In the genomic region with DNA sequence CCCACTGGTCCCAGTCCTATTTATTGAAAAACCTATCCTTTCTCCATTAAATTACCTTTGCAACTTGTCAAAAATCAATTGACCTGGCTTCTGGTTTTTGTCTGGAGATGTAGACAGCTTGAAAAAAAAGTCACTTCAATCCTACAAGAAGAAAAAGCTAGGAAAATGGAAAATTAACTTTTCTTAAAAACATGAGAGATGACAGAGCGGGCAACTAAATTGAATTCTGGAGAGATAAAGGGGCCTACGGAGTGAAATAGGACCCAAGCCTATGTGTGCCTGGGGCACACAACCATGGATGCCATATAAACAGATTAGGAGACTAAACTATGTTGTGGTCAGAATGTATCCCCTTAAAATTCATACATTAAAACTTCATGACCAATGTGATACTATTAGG, we compare ENCODE assay signal across 36 cellular contexts.
"Had no signal": no experiment of that assay in that cellular context is flagged by ENCODE, and none has a peak within 500 bp of the region (broad histone marks: within the 10 kb centered on the region; RNA-seq: fewer than 3 reads in every experiment).

No MANE protein-coding gene starts in this region.

- H3K4me1 ChIP-seq: adrenal gland had no signal

- H3K4me3 Mint-ChIP-seq: activated B cell treated with CpG ODN at 0.5 μM for 24 hours; activated CD4-positive, alpha-beta memory T cell treated with anti-CD3 and anti-CD28 coated beads for 36 hours; activated CD4-positive, alpha-beta T cell treated with anti-CD3 and anti-CD28 coated beads, Interleukin-2, amount 10 ng/mL, durations not matched to agents 24 days and 14 days; activated CD8-positive, alpha-beta T cell treated with anti-CD3 and anti-CD28 coated beads for 36 hours; activated naive CD4-positive, alpha-beta T cell treated with anti-CD3 and anti-CD28 coated beads for 36 hours; activated naive CD8-positive, alpha-beta T cell treated with anti-CD3 and anti-CD28 coated beads for 36 hours; activated T-cell treated with anti-CD3 and anti-CD28 coated beads, Interleukin-2, amount 50 U/mL, for 4 hours; activated T-cell treated with anti-CD3 and anti-CD28 coated beads, Interleukin-2, amount 50 U/mL, for 72 hours; activated T-helper 1 cell treated with anti-CD3 and anti-CD28 coated beads, Interleukin-12 subunit alpha, Interleukin-12 subunit beta, Interleukin-2, Interleukin-4 antibody, amounts not matched to agents 30 ng/mL and 10 ng/mL and 1 ng/mL, durations not matched to agents 14 hours and 24 hours and 36 hours; activated T-helper 17 cell treated with anti-CD3 and anti-CD28 coated beads, Interleukin-2, amount 50 U/mL, for 72 hours; brain; T-helper 1 cell treated with Interleukin-12 subunit alpha and Interleukin-12 subunit beta and Interleukin-4 antibody, amounts not matched to agents 30 μg/mL and 1 μg/mL, for 36 hours; T-helper 2 cell treated with Interferon-gamma antibody and Interleukin-4, amounts not matched to agents 5 μg/mL and 100 μg/mL, for 36 hours had no signal

- H3K9me3 ChIP-seq: adrenal gland had no signal

- ATAC-seq: activated CD8-positive, alpha-beta T cell treated with anti-CD3 and anti-CD28 coated beads for 36 hours; activated naive CD4-positive, alpha-beta T cell treated with anti-CD3 and anti-CD28 coated beads, Interleukin-2, amount 50 U/mL, for 72 hours; activated T-cell treated with anti-CD3 and anti-CD28 coated beads, Interleukin-2, amount 50 U/mL, for 4 hours; activated T-cell treated with anti-CD3 and anti-CD28 coated beads, Interleukin-2, amount 50 U/mL, for 72 hours; activated T-helper 17 cell treated with anti-CD3 and anti-CD28 coated beads, Interleukin-2, amount 50 U/mL, for 72 hours had no signal

- H3K27ac Mint-ChIP-seq: activated B cell treated with CpG ODN at 0.5 μM for 24 hours; activated CD4-positive, alpha-beta memory T cell treated with anti-CD3 and anti-CD28 coated beads for 36 hours; activated CD4-positive, alpha-beta T cell treated with anti-CD3 and anti-CD28 coated beads, Interleukin-2, amount 10 ng/mL, durations not matched to agents 24 days and 14 days; activated CD8-positive, alpha-beta T cell treated with anti-CD3 and anti-CD28 coated beads for 36 hours; activated naive CD4-positive, alpha-beta T cell treated with anti-CD3 and anti-CD28 coated beads for 36 hours; activated naive CD4-positive, alpha-beta T cell treated with anti-CD3 and anti-CD28 coated beads, Interleukin-2, amount 50 U/mL, for 72 hours; activated naive CD8-positive, alpha-beta T cell treated with anti-CD3 and anti-CD28 coated beads for 36 hours; activated T-cell treated with anti-CD3 and anti-CD28 coated beads, Interleukin-2, amount 50 U/mL, for 72 hours; activated T-helper 1 cell treated with anti-CD3 and anti-CD28 coated beads, Interleukin-12 subunit alpha, Interleukin-12 subunit beta, Interleukin-2, Interleukin-4 antibody, amounts not matched to agents 30 ng/mL and 10 ng/mL and 1 ng/mL, durations not matched to agents 14 hours and 24 hours and 36 hours; activated T-helper 17 cell treated with anti-CD3 and anti-CD28 coated beads, Interleukin-2, amount 50 U/mL, for 72 hours; T-helper 1 cell treated with Interleukin-12 subunit alpha and Interleukin-12 subunit beta and Interleukin-4 antibody, amounts not matched to agents 30 μg/mL and 1 μg/mL, for 36 hours; T-helper 2 cell treated with Interferon-gamma antibody and Interleukin-4, amounts not matched to agents 5 μg/mL and 100 μg/mL, for 36 hours had no signal

- H3K4me1 Mint-ChIP-seq: activated B cell treated with CpG ODN at 0.5 μM for 24 hours; activated naive CD8-positive, alpha-beta T cell treated with anti-CD3 and anti-CD28 coated beads for 36 hours; activated T-helper 17 cell treated with anti-CD3 and anti-CD28 coated beads, Interleukin-2, amount 50 U/mL, for 72 hours had no signal

- H3K27me3 ChIP-seq: adrenal gland, cardiac muscle cell had no signal

- H3K27me3 Mint-ChIP-seq: activated CD4-positive, alpha-beta memory T cell treated with anti-CD3 and anti-CD28 coated beads for 36 hours; activated CD8-positive, alpha-beta T cell treated with anti-CD3 and anti-CD28 coated beads for 36 hours; activated naive CD8-positive, alpha-beta T cell treated with anti-CD3 and anti-CD28 coated beads for 36 hours; activated T-helper 17 cell treated with anti-CD3 and anti-CD28 coated beads, Interleukin-2, amount 50 U/mL, for 72 hours had no signal

- H3K36me3 Mint-ChIP-seq: activated CD4-positive, alpha-beta memory T cell treated with anti-CD3 and anti-CD28 coated beads for 36 hours; activated naive CD8-positive, alpha-beta T cell treated with anti-CD3 and anti-CD28 coated beads for 36 hours; brain had no signal

- DNase-seq: activated B cell treated with CpG ODN at 0.5 μM for 24 hours; activated CD4-positive, alpha-beta memory T cell treated with anti-CD3 and anti-CD28 coated beads for 36 hours; activated CD4-positive, alpha-beta T cell treated with anti-CD3 and anti-CD28 coated beads for 4 hours; activated CD4-positive, alpha-beta T cell treated with anti-CD3 and anti-CD28 coated beads, Interleukin-2, amount 50 U/mL, for 1 hour; activated CD4-positive, alpha-beta T cell treated with anti-CD3 and anti-CD28 coated beads, Interleukin-2, amount 50 U/mL, for 4 hours; activated CD4-positive, CD25-positive, alpha-beta regulatory T cell treated with anti-CD3 and anti-CD28 coated beads, Interleukin-2, amount 50 U/mL, for 72 hours; activated CD8-positive, alpha-beta memory T cell treated with anti-CD3 and anti-CD28 coated beads, Interleukin-2, amount 50 U/mL, for 4 hours; activated CD8-positive, alpha-beta T cell treated with anti-CD3 and anti-CD28 coated beads for 36 hours; activated effector memory CD4-positive, alpha-beta T cell treated with anti-CD3 and anti-CD28 coated beads, Interleukin-2, amount 50 U/mL, for 16 hours; activated gamma-delta T cell treated with Interleukin-2 at 50 U/mL for 16 hours; activated naive CD4-positive, alpha-beta T cell; activated naive CD4-positive, alpha-beta T cell treated with anti-CD3 and anti-CD28 coated beads for 36 hours; activated naive CD4-positive, alpha-beta T cell treated with anti-CD3 and anti-CD28 coated beads, Interleukin-2, amount 50 U/mL, for 16 hours; activated naive CD8-positive, alpha-beta T cell treated with anti-CD3 and anti-CD28 coated beads for 36 hours; activated T-cell treated with anti-CD3 and anti-CD28 coated beads for 4 hours; activated T-cell treated with anti-CD3 and anti-CD28 coated beads, Interleukin-2, amount 50 U/mL, for 1 hour; activated T-cell treated with anti-CD3 and anti-CD28 coated beads, Interleukin-2, amount 50 U/mL, for 4 hours; activated T-cell treated with anti-CD3 and anti-CD28 coated beads, Interleukin-2, amount 50 U/mL, for 72 hours; adrenal gland; amniotic stem cell; aorta; caudate nucleus; T-helper 1 cell; T-helper 2 cell; T-helper 9 cell had no signal

- H3K4me3 ChIP-seq: adrenal gland, cardiac muscle cell had no signal

- H3K27ac ChIP-seq: adrenal gland, cardiac muscle cell, VCaP had no signal

- FAIRE-seq: bronchial epithelial cell, TTC549 had no signal

- H3K9me3 Mint-ChIP-seq: activated B cell treated with CpG ODN at 0.5 μM for 24 hours; activated CD4-positive, alpha-beta memory T cell treated with anti-CD3 and anti-CD28 coated beads for 36 hours; activated CD8-positive, alpha-beta T cell treated with anti-CD3 and anti-CD28 coated beads for 36 hours; activated T-helper 1 cell treated with anti-CD3 and anti-CD28 coated beads, Interleukin-12 subunit alpha, Interleukin-12 subunit beta, Interleukin-2, Interleukin-4 antibody, amounts not matched to agents 30 ng/mL and 10 ng/mL and 1 ng/mL, durations not matched to agents 14 hours and 24 hours and 36 hours; activated T-helper 17 cell treated with anti-CD3 and anti-CD28 coated beads, Interleukin-2, amount 50 U/mL, for 72 hours; T-helper 2 cell treated with Interferon-gamma antibody and Interleukin-4, amounts not matched to agents 5 μg/mL and 100 μg/mL, for 36 hours had no signal

- H3K36me3 ChIP-seq: adrenal gland, cardiac muscle cell had no signal
